2 cellular contexts compared by ENCODE assay signal in the genomic region with DNA sequence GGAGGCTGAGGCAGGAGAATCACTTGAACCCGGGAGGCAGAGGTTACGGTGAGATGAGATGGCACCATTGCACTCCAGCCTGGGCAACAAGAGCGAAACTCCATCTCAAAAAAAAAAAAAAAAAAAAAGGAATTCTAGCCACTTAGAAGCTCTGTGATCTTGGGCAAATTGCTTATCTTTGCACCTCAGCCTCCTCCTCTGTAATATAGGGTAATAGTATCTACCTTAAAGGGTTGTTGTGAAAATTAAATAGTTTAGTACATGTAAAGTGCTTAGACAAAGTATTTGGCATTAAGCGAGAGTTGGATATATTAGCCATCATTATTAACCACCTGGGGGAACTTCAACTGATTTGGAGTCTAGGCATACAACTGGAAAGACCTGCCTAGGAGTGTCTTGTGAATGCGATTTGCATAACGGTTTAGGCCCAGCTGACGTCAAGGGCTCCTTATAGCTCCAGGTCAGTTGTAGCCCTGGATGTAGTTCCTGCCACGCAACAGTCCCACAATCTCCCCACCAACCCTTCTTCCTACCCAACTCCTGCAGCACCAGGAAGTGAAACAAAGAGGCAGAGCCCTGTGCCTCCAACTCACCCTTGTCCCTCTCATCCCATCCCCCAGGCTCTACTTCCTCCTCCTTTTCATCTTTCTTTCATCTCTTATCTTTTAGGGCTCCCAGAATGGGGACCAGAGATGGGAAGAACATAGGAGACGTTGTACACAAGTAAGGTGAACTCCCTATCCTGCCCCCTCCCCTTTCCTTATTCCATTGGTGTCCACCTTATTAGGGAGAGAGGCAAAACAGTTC.
TF ChIP-seq lines count a peak whose summit lies in the region.

No MANE protein-coding gene starts in this region.

TF ChIP-seq in GM12891, 5 proteins besides CTCF, POLR2A, EP300 and RAD21:
- TF ChIP-seq POU2F2 (IDR thresholded peaks at IDR 0.05; ENCODE audit: low read depth, low read length), result peak; percentile 94
- peak; percentile 39; the same call in 1 of the 2 replicates for TF ChIP-seq POLR2AphosphoS5 (IDR thresholded peaks at IDR 0.05; ENCODE audit: low read depth, low read length)
- TF ChIP-seq PAX5 (IDR thresholded peaks at IDR 0.05; ENCODE audit: insufficient read depth, low read length, severe bottlenecking), result no peak
- TF ChIP-seq SPI1 (IDR thresholded peaks at IDR 0.05; ENCODE audit: low read depth, low read length), result peak; percentile 69
- TF ChIP-seq TAF1 (IDR thresholded peaks at IDR 0.05; ENCODE audit: low read depth, low read length), result no peak
TF ChIP-seq in GM12891: peak in this region for 3.

TF ChIP-seq in H1, 55 proteins besides CTCF, POLR2A, EP300 and RAD21:
- TF ChIP-seq KDM5A (IDR thresholded peaks at IDR 0.05; ENCODE audit: low read length) (no peak), GABPA (IDR thresholded peaks at IDR 0.05; ENCODE audit: borderline replicate concordance, insufficient read depth, low read length) (no peak), CBX5 (IDR thresholded peaks at IDR 0.05; ENCODE audit: low read depth, low read length) (no peak), SAP30 (IDR thresholded peaks at IDR 0.05; ENCODE audit: insufficient read depth, insufficient replicate concordance, low read length) (no peak), KDM1A (IDR thresholded peaks at IDR 0.05; ENCODE audit: borderline replicate concordance, low read length) (no peak), CHD2 (IDR thresholded peaks at IDR 0.05; ENCODE audit: low read length) (no peak), YY1 (IDR thresholded peaks at IDR 0.05; ENCODE audit: low read depth, low read length) (no peak), BACH1 (IDR thresholded peaks at IDR 0.05; ENCODE audit: low read length) (no peak), SIRT6 (IDR thresholded peaks at IDR 0.05; ENCODE audit: low read length) (no peak), SP2 (IDR thresholded peaks at IDR 0.05; ENCODE audit: low read length) (no peak), ZNF274 (IDR thresholded peaks at IDR 0.05; ENCODE audit: borderline replicate concordance, extremely low read depth, low read length) (no peak), TAF1 (IDR thresholded peaks at IDR 0.05; ENCODE audit: low read depth, low read length) (no peak), MAFK (IDR thresholded peaks at IDR 0.05; ENCODE audit: low read depth, low read length) (no peak), ATF2 (IDR thresholded peaks at IDR 0.05; ENCODE audit: low read length) (no peak), HDAC6 (IDR thresholded peaks at IDR 0.05; ENCODE audit: low read depth, low read length) (no peak), CBX8 (IDR thresholded peaks at IDR 0.05; ENCODE audit: borderline replicate concordance, low read depth, low read length) (no peak), CREB1 (IDR thresholded peaks at IDR 0.05) (no peak), SP4 (IDR thresholded peaks at IDR 0.05; ENCODE audit: low read length) (no peak)
- TF ChIP-seq, protein P1, sequence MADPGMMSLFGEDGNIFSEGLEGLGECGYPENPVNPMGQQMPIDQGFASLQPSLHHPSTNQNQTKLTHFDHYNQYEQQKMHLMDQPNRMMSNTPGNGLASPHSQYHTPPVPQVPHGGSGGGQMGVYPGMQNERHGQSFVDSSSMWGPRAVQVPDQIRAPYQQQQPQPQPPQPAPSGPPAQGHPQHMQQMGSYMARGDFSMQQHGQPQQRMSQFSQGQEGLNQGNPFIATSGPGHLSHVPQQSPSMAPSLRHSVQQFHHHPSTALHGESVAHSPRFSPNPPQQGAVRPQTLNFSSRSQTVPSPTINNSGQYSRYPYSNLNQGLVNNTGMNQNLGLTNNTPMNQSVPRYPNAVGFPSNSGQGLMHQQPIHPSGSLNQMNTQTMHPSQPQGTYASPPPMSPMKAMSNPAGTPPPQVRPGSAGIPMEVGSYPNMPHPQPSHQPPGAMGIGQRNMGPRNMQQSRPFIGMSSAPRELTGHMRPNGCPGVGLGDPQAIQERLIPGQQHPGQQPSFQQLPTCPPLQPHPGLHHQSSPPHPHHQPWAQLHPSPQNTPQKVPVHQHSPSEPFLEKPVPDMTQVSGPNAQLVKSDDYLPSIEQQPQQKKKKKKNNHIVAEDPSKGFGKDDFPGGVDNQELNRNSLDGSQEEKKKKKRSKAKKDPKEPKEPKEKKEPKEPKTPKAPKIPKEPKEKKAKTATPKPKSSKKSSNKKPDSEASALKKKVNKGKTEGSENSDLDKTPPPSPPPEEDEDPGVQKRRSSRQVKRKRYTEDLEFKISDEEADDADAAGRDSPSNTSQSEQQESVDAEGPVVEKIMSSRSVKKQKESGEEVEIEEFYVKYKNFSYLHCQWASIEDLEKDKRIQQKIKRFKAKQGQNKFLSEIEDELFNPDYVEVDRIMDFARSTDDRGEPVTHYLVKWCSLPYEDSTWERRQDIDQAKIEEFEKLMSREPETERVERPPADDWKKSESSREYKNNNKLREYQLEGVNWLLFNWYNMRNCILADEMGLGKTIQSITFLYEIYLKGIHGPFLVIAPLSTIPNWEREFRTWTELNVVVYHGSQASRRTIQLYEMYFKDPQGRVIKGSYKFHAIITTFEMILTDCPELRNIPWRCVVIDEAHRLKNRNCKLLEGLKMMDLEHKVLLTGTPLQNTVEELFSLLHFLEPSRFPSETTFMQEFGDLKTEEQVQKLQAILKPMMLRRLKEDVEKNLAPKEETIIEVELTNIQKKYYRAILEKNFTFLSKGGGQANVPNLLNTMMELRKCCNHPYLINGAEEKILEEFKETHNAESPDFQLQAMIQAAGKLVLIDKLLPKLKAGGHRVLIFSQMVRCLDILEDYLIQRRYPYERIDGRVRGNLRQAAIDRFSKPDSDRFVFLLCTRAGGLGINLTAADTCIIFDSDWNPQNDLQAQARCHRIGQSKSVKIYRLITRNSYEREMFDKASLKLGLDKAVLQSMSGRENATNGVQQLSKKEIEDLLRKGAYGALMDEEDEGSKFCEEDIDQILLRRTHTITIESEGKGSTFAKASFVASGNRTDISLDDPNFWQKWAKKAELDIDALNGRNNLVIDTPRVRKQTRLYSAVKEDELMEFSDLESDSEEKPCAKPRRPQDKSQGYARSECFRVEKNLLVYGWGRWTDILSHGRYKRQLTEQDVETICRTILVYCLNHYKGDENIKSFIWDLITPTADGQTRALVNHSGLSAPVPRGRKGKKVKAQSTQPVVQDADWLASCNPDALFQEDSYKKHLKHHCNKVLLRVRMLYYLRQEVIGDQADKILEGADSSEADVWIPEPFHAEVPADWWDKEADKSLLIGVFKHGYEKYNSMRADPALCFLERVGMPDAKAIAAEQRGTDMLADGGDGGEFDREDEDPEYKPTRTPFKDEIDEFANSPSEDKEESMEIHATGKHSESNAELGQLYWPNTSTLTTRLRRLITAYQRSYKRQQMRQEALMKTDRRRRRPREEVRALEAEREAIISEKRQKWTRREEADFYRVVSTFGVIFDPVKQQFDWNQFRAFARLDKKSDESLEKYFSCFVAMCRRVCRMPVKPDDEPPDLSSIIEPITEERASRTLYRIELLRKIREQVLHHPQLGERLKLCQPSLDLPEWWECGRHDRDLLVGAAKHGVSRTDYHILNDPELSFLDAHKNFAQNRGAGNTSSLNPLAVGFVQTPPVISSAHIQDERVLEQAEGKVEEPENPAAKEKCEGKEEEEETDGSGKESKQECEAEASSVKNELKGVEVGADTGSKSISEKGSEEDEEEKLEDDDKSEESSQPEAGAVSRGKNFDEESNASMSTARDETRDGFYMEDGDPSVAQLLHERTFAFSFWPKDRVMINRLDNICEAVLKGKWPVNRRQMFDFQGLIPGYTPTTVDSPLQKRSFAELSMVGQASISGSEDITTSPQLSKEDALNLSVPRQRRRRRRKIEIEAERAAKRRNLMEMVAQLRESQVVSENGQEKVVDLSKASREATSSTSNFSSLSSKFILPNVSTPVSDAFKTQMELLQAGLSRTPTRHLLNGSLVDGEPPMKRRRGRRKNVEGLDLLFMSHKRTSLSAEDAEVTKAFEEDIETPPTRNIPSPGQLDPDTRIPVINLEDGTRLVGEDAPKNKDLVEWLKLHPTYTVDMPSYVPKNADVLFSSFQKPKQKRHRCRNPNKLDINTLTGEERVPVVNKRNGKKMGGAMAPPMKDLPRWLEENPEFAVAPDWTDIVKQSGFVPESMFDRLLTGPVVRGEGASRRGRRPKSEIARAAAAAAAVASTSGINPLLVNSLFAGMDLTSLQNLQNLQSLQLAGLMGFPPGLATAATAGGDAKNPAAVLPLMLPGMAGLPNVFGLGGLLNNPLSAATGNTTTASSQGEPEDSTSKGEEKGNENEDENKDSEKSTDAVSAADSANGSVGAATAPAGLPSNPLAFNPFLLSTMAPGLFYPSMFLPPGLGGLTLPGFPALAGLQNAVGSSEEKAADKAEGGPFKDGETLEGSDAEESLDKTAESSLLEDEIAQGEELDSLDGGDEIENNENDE (IDR thresholded peaks at IDR 0.05; ENCODE audit: insufficient replicate concordance, low read length), result no peak
